8 cellular contexts compared by ENCODE assay signal in the genomic region with DNA sequence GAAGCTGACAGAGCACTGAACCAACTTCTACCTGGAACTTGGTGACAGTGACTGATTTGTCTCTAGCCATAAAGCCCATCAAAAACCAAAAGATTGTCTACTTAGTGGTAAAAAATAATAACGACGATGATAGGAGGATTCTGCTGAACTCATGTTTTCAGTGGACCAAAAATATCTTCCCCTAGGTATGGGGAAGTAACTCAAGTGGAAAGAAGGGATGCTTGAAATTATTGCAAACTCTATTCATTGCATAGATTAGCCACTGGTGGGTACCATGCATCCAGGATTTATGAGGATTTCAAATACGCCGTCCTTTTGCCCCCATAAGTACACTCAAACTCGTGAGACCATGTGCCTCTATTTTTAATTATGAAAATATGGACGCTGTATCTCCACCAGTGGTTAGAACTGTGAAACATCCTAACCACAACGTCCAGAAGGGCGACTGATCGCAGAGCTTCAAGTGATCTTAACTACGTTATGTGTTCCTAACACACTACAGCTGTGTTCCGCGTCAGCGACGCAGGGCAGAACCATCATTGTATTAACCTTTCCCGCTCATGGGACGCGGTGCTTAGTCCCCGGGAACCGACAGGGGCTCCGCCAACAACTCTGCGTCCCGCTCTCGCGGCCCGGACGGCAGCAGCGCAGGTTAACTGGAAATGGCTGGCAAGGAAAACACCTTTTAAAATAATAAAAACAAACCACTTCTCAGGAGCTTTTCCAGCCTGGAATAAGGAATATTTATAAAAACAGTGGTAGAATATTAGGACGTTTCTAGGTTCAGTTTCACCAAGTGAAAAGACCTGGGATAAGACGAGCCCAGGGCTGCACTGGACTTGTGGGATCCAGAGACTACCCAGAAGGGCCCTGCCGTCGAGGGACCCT. TPM values are rescaled to one million over a fixed set of nuclear protein-coding genes. Genes with fewer than 3 reads are reported as not detected.
DNase-seq lines count a peak whose midpoint lies in the region; ATAC-seq, FAIRE-seq and TF ChIP-seq lines count a peak whose summit lies in the region.

No MANE protein-coding gene starts in this region.

- peak overlapping the region; percentile 77 for H3K9ac ChIP-seq in mammary epithelial cell (ENCODE audit: insufficient read depth, low read length)
- peak overlapping the region; percentile 87 for H3K9ac ChIP-seq in keratinocyte (ENCODE audit: control insufficient read depth, extremely low read depth, insufficient read depth, low read length)

- H3K27me3 ChIP-seq in mammary epithelial cell (ENCODE audit: insufficient read depth, low read length) (no peaks in the 10 kb centered on the region), keratinocyte (ENCODE audit: control insufficient read depth, extremely low read depth, insufficient read depth, low read length) (no peaks in the 10 kb centered on the region)

- CTCF ChIA-PET in mammary epithelial cell (lab: Charles Lee; ENCODE audit: low non-redundant PET), result interaction anchor here (0.6 kb wide), 2 partner anchors 273 to 625 kb away, joined by 3 to 4 read pairs; no protein-coding TSS in a partner anchor

- TSS peak; percentile 42 for BruUV-seq in mammary epithelial cell (replicated peaks; lab: Mats Ljungman, UMichigan)

- H4K20me1 ChIP-seq in mammary epithelial cell (ENCODE audit: insufficient read depth, low read length) (no peaks in the 10 kb centered on the region), keratinocyte (ENCODE audit: control insufficient read depth, extremely low read depth, insufficient read depth, low read length) (no peaks in the 10 kb centered on the region)

- intact Hi-C loops in mammary epithelial cell (cut with micrococcal nuclease), result loop anchor here (1.0 to 5.0 kb wide), 4 partner anchors 63 to 585 kb away; a partner anchor contains a TSS

- H3K36me3 ChIP-seq in mammary epithelial cell (ENCODE audit: insufficient read depth, low read length) (peaks cover 3% of the 10 kb centered on the region), keratinocyte (ENCODE audit: control insufficient read depth in 2 of 2, extremely low read depth in 1 of 2, insufficient read depth in 2 of 2, low read length in 2 of 2) (peaks cover 1 to 2% of the 10 kb centered on the region in 2 experiments)

- H3K4me2 ChIP-seq in mammary epithelial cell (ENCODE audit: insufficient read depth, low read depth, low read length), result peak overlapping the region; percentile 96
- H3K4me2 ChIP-seq in keratinocyte (ENCODE audit: control insufficient read depth, extremely low read depth, insufficient read depth, low read depth, low read length), result peak overlapping the region; percentile 92

- no peaks in the 10 kb centered on the region for H3K4me1 ChIP-seq in mammary epithelial cell (ENCODE audit: insufficient read depth, low read length)
- H3K4me1 ChIP-seq in keratinocyte (ENCODE audit: control insufficient read depth, extremely low read depth, insufficient read depth, low read length), result peaks cover 11% of the 10 kb centered on the region

- dilution Hi-C loops in mammary epithelial cell (cut with HindIII; ENCODE audit: low sequenced_read_pairs) (no loop called here), keratinocyte (cut with MboI; ENCODE audit: extremely low pct_ligation_motif_present, low sequenced_read_pairs) (no loop called here)

- H3K79me2 ChIP-seq in mammary epithelial cell (ENCODE audit: insufficient read depth, low read length) (peaks cover 56% of the 10 kb centered on the region), keratinocyte (ENCODE audit: control insufficient read depth, insufficient read depth, low read length) (peaks cover 31% of the 10 kb centered on the region)

- peak; percentile 23 for ATAC-seq in HG02763 (IDR thresholded peaks at IDR 0.05; ENCODE audit: unreplicated experiment)

- WGBS in mammary epithelial cell (ENCODE audit: low coverage, missing lambda C conversion rate), result under 1% methylated on average over 31 of the region's 31 CpGs

- H3K9me3 ChIP-seq in mammary epithelial cell (replicated peaks; ENCODE audit: insufficient read depth, low read length) (no peaks in the 10 kb centered on the region), keratinocyte (ENCODE audit: control insufficient read depth, low read depth, low read length) (no peaks in the 10 kb centered on the region)

- TF ChIP-seq CTCF in VCaP (conservative IDR thresholded peaks at IDR 0.05) (no peak), mammary epithelial cell (conservative IDR thresholded peaks at IDR 0.05 in 1 of 2, IDR thresholded peaks at IDR 0.05 in 1 of 2; ENCODE audit: extremely low read depth in 1 of 2, insufficient read depth in 1 of 2, low read depth in 1 of 2, low read length in 2 of 2) (peak in 1 of 2 donors; percentile 28), keratinocyte (optimal IDR thresholded peaks at IDR 0.05 in 1 of 3, IDR thresholded peaks at IDR 0.05 in 1 of 3, conservative IDR thresholded peaks at IDR 0.05 in 1 of 3; ENCODE audit: extremely low read depth in 1 of 3, insufficient read depth in 2 of 3, low read length in 3 of 3) (peak in 1 of 3 experiments; percentile 14)

- TF ChIP-seq POLR2A in GM12891 (IDR thresholded peaks at IDR 0.05; ENCODE audit: low read depth, low read length), result no peak

- peak overlapping the region; percentile 84 for H3K27ac ChIP-seq in VCaP
- H3K27ac ChIP-seq in mammary epithelial cell (ENCODE audit: insufficient read depth, low read depth, low read length), result peak overlapping the region; percentile 81
- peak overlapping the region; percentile 78 for H3K27ac ChIP-seq in keratinocyte (ENCODE audit: control insufficient read depth, insufficient read depth, low read length)

- H2AFZ ChIP-seq in mammary epithelial cell (ENCODE audit: low read depth, low read length) (peak overlapping the region; percentile 98), keratinocyte (ENCODE audit: control insufficient read depth, low read length) (peak overlapping the region; percentile 99)

- in situ Hi-C loops in mammary epithelial cell (cut with MboI; ENCODE audit: low sequenced_read_pairs in 2 of 2), result no loop called here

- H3K4me3 ChIP-seq in mammary epithelial cell (replicated peaks in 1 of 3; ENCODE audit: insufficient read depth in 1 of 3, low read depth in 2 of 3, low read length in 3 of 3) (peak overlapping the region; percentile 66 to 99 (median 98)), keratinocyte (ENCODE audit: control insufficient read depth in 2 of 3, extremely low read depth in 1 of 3, insufficient read depth in 2 of 3, low read depth in 1 of 3, low read length in 3 of 3) (peak overlapping the region; percentile 85 to 98 (median 92))

- no peaks in the 10 kb centered on the region for H3K9me1 ChIP-seq in keratinocyte (ENCODE audit: control insufficient read depth, extremely low read depth, insufficient read depth, low read length)

- peak; percentile 30 for DNase-seq in GM12891 (ENCODE audit: insufficient read length, low spot score)
- DNase-seq in NCI-H1694 treated with DMSO at 0.1 percent for 48 hours (lab: John Stamatoyannopoulos, UW), result peak; percentile 47
- peak; percentile 58 for DNase-seq in mammary epithelial cell
- no peak for DNase-seq in keratinocyte (ENCODE audit: low read depth, low spot score)
- peak; percentile 38 to 49 (median 47) for DNase-seq in stimulated activated CD4-positive, alpha-beta T cell treated with anti-CD3 and anti-CD28 coated beads, Interleukin-12 subunit alpha, Interleukin-12 subunit beta, amount 100 ng/mL, for 48 hours (ENCODE audit: low read depth in 2 of 3, low spot score in 1 of 3)
- DNase-seq in ureter (ENCODE audit: low spot score), result no peak

- FAIRE-seq in GM12891 (lab: Jason Lieb, UNC), result peak; percentile 95
- FAIRE-seq in keratinocyte (lab: Jason Lieb, UNC), result no peak

TF ChIP-seq in GM12891, 5 proteins besides CTCF, POLR2A, EP300 and RAD21 (continues in another document):
- TF ChIP-seq SPI1 (IDR thresholded peaks at IDR 0.05; ENCODE audit: low read depth, low read length), result no peak
- no peak for TF ChIP-seq POU2F2 (IDR thresholded peaks at IDR 0.05; ENCODE audit: low read depth, low read length)
- TF ChIP-seq TAF1 (IDR thresholded peaks at IDR 0.05; ENCODE audit: low read depth, low read length), result no peak
- no peak for TF ChIP-seq POLR2AphosphoS5 (IDR thresholded peaks at IDR 0.05; ENCODE audit: low read depth, low read length)

RNA-seq across cellular contexts. Expression of a gene that starts 0.8 kb away (rescaled TPM):
- 6.3 TPM for polyA plus RNA-seq in GM12891 (2012; ENCODE audit: low read depth, missing spikeins)
- total RNA-seq in mammary epithelial cell (10 to 100 TPM; 14.4 to 24.2 TPM), ureter (24.7 TPM)
- polyA plus RNA-seq in mammary epithelial cell (8.0 TPM), keratinocyte (8.2 to 17.4 TPM (median 13.0 TPM) in 3 replicates)
- polyA minus RNA-seq in mammary epithelial cell (5.2 TPM), keratinocyte (4.2 to 12.0 TPM (median 10.0 TPM) in 3 replicates)
- 28.0 TPM for polyA plus RNA-seq in keratinocyte (2011; ENCODE audit: low read depth)
- 4.4 and 7.7 TPM in 2 replicates for polyA plus RNA-seq in keratinocyte (2011; cell fraction: cytosol; rRNA removed)
- polyA plus RNA-seq in keratinocyte (2011; cell fraction: nucleus; rRNA removed), result 17.5 and 26.8 TPM in 2 replicates
- 6.7 and 10.0 TPM in 2 replicates for polyA plus RNA-seq in keratinocyte (2012; ENCODE audit: low replicate concordance)
- 6.7 TPM for polyA minus RNA-seq in keratinocyte (2011; cell fraction: cytosol; rRNA and poly(A)+ RNA removed)
- 7.9 and 19.8 TPM in 2 replicates for polyA minus RNA-seq in keratinocyte (2011; cell fraction: nucleus; rRNA and poly(A)+ RNA removed)

RNA-seq across cellular contexts. Expression of a gene that starts 1.1 kb away (rescaled TPM):
- 8.0 TPM for polyA plus RNA-seq in GM12891 (2012; ENCODE audit: low read depth, missing spikeins)
- total RNA-seq in mammary epithelial cell (1 to 10 TPM; 9.0 to 9.8 TPM), ureter (11.7 TPM)
- polyA plus RNA-seq in mammary epithelial cell (4.1 TPM), keratinocyte (5.3 to 6.3 TPM (median 5.5 TPM) in 3 replicates)
- polyA minus RNA-seq in mammary epithelial cell (3.4 TPM), keratinocyte (2.8 to 6.1 TPM (median 2.8 TPM) in 3 replicates)
- polyA plus RNA-seq in keratinocyte (2011; ENCODE audit: low read depth), result 17.8 TPM
- polyA plus RNA-seq in keratinocyte (2011; cell fraction: cytosol; rRNA removed), result 2.1 and 3.7 TPM in 2 replicates
- polyA plus RNA-seq in keratinocyte (2011; cell fraction: nucleus; rRNA removed), result 9.5 and 11.8 TPM in 2 replicates
- 4.2 and 7.3 TPM in 2 replicates for polyA plus RNA-seq in keratinocyte (2012; ENCODE audit: low replicate concordance)
- 2.3 TPM for polyA minus RNA-seq in keratinocyte (2011; cell fraction: cytosol; rRNA and poly(A)+ RNA removed)
- polyA minus RNA-seq in keratinocyte (2011; cell fraction: nucleus; rRNA and poly(A)+ RNA removed), result 3.1 and 5.2 TPM in 2 replicates

RNA-seq across cellular contexts. Expression of a gene that starts 49.8 kb away (rescaled TPM):
- 0.06 TPM for polyA plus RNA-seq in GM12891 (2012; ENCODE audit: low read depth, missing spikeins)
- not detected for total RNA-seq in mammary epithelial cell
- polyA plus RNA-seq in mammary epithelial cell, result not detected
- polyA minus RNA-seq in mammary epithelial cell, result 4.5 TPM
- polyA plus RNA-seq in keratinocyte, result not detected in 3 replicates
- polyA plus RNA-seq in keratinocyte (2011; ENCODE audit: low read depth), result not detected
- polyA plus RNA-seq in keratinocyte (2011; cell fraction: cytosol; rRNA removed), result not detected in 2 replicates
- polyA plus RNA-seq in keratinocyte (2011; cell fraction: nucleus; rRNA removed), result 0.09 TPM in 1 of 2 replicates, not detected in the other
- polyA plus RNA-seq in keratinocyte (2012; ENCODE audit: low replicate concordance), result 0.05 and 0.28 TPM in 2 replicates
- polyA minus RNA-seq in keratinocyte, result not detected in 3 replicates
- polyA minus RNA-seq in keratinocyte (2011; cell fraction: cytosol; rRNA and poly(A)+ RNA removed), result not detected
- polyA minus RNA-seq in keratinocyte (2011; cell fraction: nucleus; rRNA and poly(A)+ RNA removed), result not detected in 2 replicates
- total RNA-seq in ureter, result not detected

Comparison
In these comparisons a context has a peak if more than half of its experiments do, and no peak if none do; other contexts are left out.
1. DNase-seq: peak in GM12891 (single experiment), NCI-H1694 treated with DMSO at 0.1 percent for 48 hours (single experiment), mammary epithelial cell (single experiment) and stimulated activated CD4-positive, alpha-beta T cell treated with anti-CD3 and anti-CD28 coated beads, Interleukin-12 subunit alpha, Interleukin-12 subunit beta, amount 100 ng/mL, for 48 hours (3 of 3); none in keratinocyte (single experiment) and ureter (single experiment).
2. Peak in every context shown above with its lines, with median percentiles within 50 percentile points of each other: H3K27ac ChIP-seq.